16 cellular contexts compared by ENCODE assay signal in genomic region chr6:158634695-158635426, GRCh38. TPM values are rescaled to one million over a fixed set of nuclear protein-coding genes. Genes with fewer than 3 reads are reported as not detected.
DNase-seq lines count a peak whose midpoint lies in the region; ATAC-seq lines count a peak whose summit lies in the region.
"Had no signal": no experiment of that assay in that cellular context is flagged by ENCODE, and none has a peak within 500 bp of the region (broad histone marks: within the 10 kb centered on the region; RNA-seq: fewer than 3 reads in every experiment).

No MANE protein-coding gene starts in this region.

- no peaks in the 10 kb centered on the region for H3K9me3 Mint-ChIP-seq in activated T-cell treated with anti-CD3 and anti-CD28 coated beads, Interleukin-2, amount 50 U/mL, for 72 hours
- H3K9me3 Mint-ChIP-seq in T-cell, result no peaks in the 10 kb centered on the region
- no peaks in the 10 kb centered on the region for H3K9me3 Mint-ChIP-seq in central memory CD8-positive, alpha-beta T cell
- no peaks in the 10 kb centered on the region for H3K9me3 Mint-ChIP-seq in stimulated activated memory B cell treated with anti-CD40 and anti-IgM and Interleukin-4, amounts not matched to agents 10 μg/mL and 1 μg/mL and 100 μg/mL, for 72 hours

- peaks cover 71% of the 10 kb centered on the region for H3K4me1 Mint-ChIP-seq in activated T-cell treated with anti-CD3 and anti-CD28 coated beads, Interleukin-2, amount 50 U/mL, for 72 hours (ENCODE audit: low read depth)
- peaks cover 63 to 66% (median 64%) of the 10 kb centered on the region in 3 donors for H3K4me1 Mint-ChIP-seq in T-cell
- H3K4me1 Mint-ChIP-seq in central memory CD8-positive, alpha-beta T cell, result peaks cover 46% of the 10 kb centered on the region
- peaks cover 10% of the 10 kb centered on the region for H3K4me1 Mint-ChIP-seq in stimulated activated memory B cell treated with anti-CD40 and anti-IgM and Interleukin-4, amounts not matched to agents 10 μg/mL and 1 μg/mL and 100 μg/mL, for 72 hours

- ATAC-seq in activated T-cell treated with anti-CD3 and anti-CD28 coated beads, Interleukin-2, amount 50 U/mL, for 72 hours (replicated peaks in 1 of 2), result no peak
- peak in 2 of 4 experiments; percentile 43 to 77 for ATAC-seq in T-cell (replicated peaks in 1 of 4)
- peak; percentile 78 for ATAC-seq in central memory CD8-positive, alpha-beta T cell (replicated peaks; ENCODE audit: extremely low read depth, poor library complexity, severe bottlenecking)
- ATAC-seq in stimulated activated memory B cell treated with anti-CD40 and anti-IgM and Interleukin-4, amounts not matched to agents 10 μg/mL and 1 μg/mL and 100 μg/mL, for 72 hours, result no peak
- ATAC-seq: PC-3 had no signal

- H3K36me3 Mint-ChIP-seq in activated T-cell treated with anti-CD3 and anti-CD28 coated beads, Interleukin-2, amount 50 U/mL, for 72 hours (ENCODE audit: insufficient read depth in 2 of 2), result peaks cover 14 to 44% of the 10 kb centered on the region in 2 donors
- H3K36me3 Mint-ChIP-seq in T-cell, result peaks cover 44% of the 10 kb centered on the region
- H3K36me3 Mint-ChIP-seq in central memory CD8-positive, alpha-beta T cell (ENCODE audit: insufficient read depth), result peaks cover 54% of the 10 kb centered on the region
- H3K36me3 Mint-ChIP-seq in stimulated activated memory B cell treated with anti-CD40 and anti-IgM and Interleukin-4, amounts not matched to agents 10 μg/mL and 1 μg/mL and 100 μg/mL, for 72 hours, result peaks cover 42% of the 10 kb centered on the region

- POLR2A ChIA-PET in T-cell (lab: Charles Lee), result interaction anchor here in 1 of 2 donors (0.6 to 1.6 kb wide), 3 partner anchors 9 to 358 kb away, joined by 3 to 5 read pairs (median 4); partner anchors contain the start of gene DYNLT1

- no peak overlapping the region for H3K4me3 Mint-ChIP-seq in activated T-cell treated with anti-CD3 and anti-CD28 coated beads, Interleukin-2, amount 50 U/mL, for 72 hours
- peak overlapping the region in 1 of 3 donors; percentile 45 for H3K4me3 Mint-ChIP-seq in T-cell
- no peak overlapping the region for H3K4me3 Mint-ChIP-seq in central memory CD8-positive, alpha-beta T cell
- no peak overlapping the region for H3K4me3 Mint-ChIP-seq in stimulated activated memory B cell treated with anti-CD40 and anti-IgM and Interleukin-4, amounts not matched to agents 10 μg/mL and 1 μg/mL and 100 μg/mL, for 72 hours

- DNase-seq in activated T-cell treated with anti-CD3 and anti-CD28 coated beads, Interleukin-2, amount 50 U/mL, for 72 hours, result no peak
- DNase-seq in activated T-cell treated with anti-CD3 and anti-CD28 coated beads, Interleukin-2, amount 50 U/mL, for 1 hour, result no peak
- DNase-seq in T-cell, result no peak
- DNase-seq in central memory CD8-positive, alpha-beta T cell (ENCODE audit: low spot score in 2 of 2), result no peak
- no peak for DNase-seq in cardiac septum (ENCODE audit: low spot score)
- DNase-seq in activated effector memory CD4-positive, alpha-beta T cell treated with Interleukin-2 at 50 U/mL for 16 hours, result no peak
- DNase-seq in foreskin melanocyte, result no peak
- DNase-seq: activated CD4-positive, CD25-positive, alpha-beta regulatory T cell; brain microvascular endothelial cell; NCI-H1930; NCI-H526; PC-3; stimulated activated CD4-positive, alpha-beta T cell treated with anti-CD3 and anti-CD28 coated beads, Interleukin-1b, Interleukin-23, amount 100 ng/mL, for 48 hours; SW 1271; thyroid gland had no signal

- H3K27ac Mint-ChIP-seq in activated T-cell treated with anti-CD3 and anti-CD28 coated beads, Interleukin-2, amount 50 U/mL, for 72 hours, result peak overlapping the region; percentile 62
- peak overlapping the region; percentile 82 to 84 for H3K27ac Mint-ChIP-seq in T-cell
- peak overlapping the region; percentile 84 for H3K27ac Mint-ChIP-seq in central memory CD8-positive, alpha-beta T cell (ENCODE audit: low read depth)
- peak overlapping the region; percentile 17 for H3K27ac Mint-ChIP-seq in stimulated activated memory B cell treated with anti-CD40 and anti-IgM and Interleukin-4, amounts not matched to agents 10 μg/mL and 1 μg/mL and 100 μg/mL, for 72 hours

- CTCF ChIA-PET in T-cell (lab: Charles Lee), result interaction anchor here (0.7 to 1.1 kb wide), 7 partner anchors 15 to 56 kb away, joined by 3 to 5 read pairs (median 3); partner anchors contain the start of gene SYTL3 (in 1 of the 2)

- H3K27me3 Mint-ChIP-seq in activated T-cell treated with anti-CD3 and anti-CD28 coated beads, Interleukin-2, amount 50 U/mL, for 72 hours (ENCODE audit: low read depth), result no peaks in the 10 kb centered on the region
- H3K27me3 Mint-ChIP-seq in T-cell, result no peaks in the 10 kb centered on the region
- H3K27me3 Mint-ChIP-seq in central memory CD8-positive, alpha-beta T cell, result no peaks in the 10 kb centered on the region
- no peaks in the 10 kb centered on the region for H3K27me3 Mint-ChIP-seq in stimulated activated memory B cell treated with anti-CD40 and anti-IgM and Interleukin-4, amounts not matched to agents 10 μg/mL and 1 μg/mL and 100 μg/mL, for 72 hours

- intact Hi-C loops in cardiac septum (cut with DNase I), result no loop called here

RNA-seq across cellular contexts. Expression of gene DYNLT1, which starts 9.7 kb away (rescaled TPM):
- 100 to 1,000 TPM; 111 to 127 TPM for total RNA-seq in activated T-cell treated with anti-CD3 and anti-CD28 coated beads, Interleukin-2, amount 50 U/mL, for 72 hours
- total RNA-seq in T-cell (100 to 1,000 TPM in 1 of 5 donors, 10 to 100 TPM in 4; 50.8 to 128 (median 59.5) TPM), cardiac septum (131 TPM)

RNA-seq across cellular contexts. Expression of gene SYTL3, which starts 15.0 kb away (rescaled TPM):
- 100 to 1,000 TPM; 267 to 353 TPM for total RNA-seq in activated T-cell treated with anti-CD3 and anti-CD28 coated beads, Interleukin-2, amount 50 U/mL, for 72 hours
- total RNA-seq in T-cell (10 to 100 TPM; 14.4 to 45.6 (median 22.9) TPM), cardiac septum (5.7 TPM)

Comparison
In these comparisons a context has a peak if more than half of its experiments do, and no peak if none do; other contexts are left out.
1. H3K27ac Mint-ChIP-seq: peak in every context shown above with its lines; median percentile 84 in central memory CD8-positive, alpha-beta T cell; 83 in T-cell; 62 in activated T-cell treated with anti-CD3 and anti-CD28 coated beads, Interleukin-2, amount 50 U/mL, for 72 hours; 17 in stimulated activated memory B cell treated with anti-CD40 and anti-IgM and Interleukin-4, amounts not matched to agents 10 μg/mL and 1 μg/mL and 100 μg/mL, for 72 hours.
2. RNA of gene SYTL3, which starts 15.0 kb away (total RNA-seq): 267 to 353 TPM in activated T-cell treated with anti-CD3 and anti-CD28 coated beads, Interleukin-2, amount 50 U/mL, for 72 hours; 14.4 to 45.6 TPM in T-cell and 5.7 TPM in cardiac septum (single experiment); every median in the first group is over 4 times any median in the second.